1 cellular context compared by ENCODE assay signal in the genomic region with DNA sequence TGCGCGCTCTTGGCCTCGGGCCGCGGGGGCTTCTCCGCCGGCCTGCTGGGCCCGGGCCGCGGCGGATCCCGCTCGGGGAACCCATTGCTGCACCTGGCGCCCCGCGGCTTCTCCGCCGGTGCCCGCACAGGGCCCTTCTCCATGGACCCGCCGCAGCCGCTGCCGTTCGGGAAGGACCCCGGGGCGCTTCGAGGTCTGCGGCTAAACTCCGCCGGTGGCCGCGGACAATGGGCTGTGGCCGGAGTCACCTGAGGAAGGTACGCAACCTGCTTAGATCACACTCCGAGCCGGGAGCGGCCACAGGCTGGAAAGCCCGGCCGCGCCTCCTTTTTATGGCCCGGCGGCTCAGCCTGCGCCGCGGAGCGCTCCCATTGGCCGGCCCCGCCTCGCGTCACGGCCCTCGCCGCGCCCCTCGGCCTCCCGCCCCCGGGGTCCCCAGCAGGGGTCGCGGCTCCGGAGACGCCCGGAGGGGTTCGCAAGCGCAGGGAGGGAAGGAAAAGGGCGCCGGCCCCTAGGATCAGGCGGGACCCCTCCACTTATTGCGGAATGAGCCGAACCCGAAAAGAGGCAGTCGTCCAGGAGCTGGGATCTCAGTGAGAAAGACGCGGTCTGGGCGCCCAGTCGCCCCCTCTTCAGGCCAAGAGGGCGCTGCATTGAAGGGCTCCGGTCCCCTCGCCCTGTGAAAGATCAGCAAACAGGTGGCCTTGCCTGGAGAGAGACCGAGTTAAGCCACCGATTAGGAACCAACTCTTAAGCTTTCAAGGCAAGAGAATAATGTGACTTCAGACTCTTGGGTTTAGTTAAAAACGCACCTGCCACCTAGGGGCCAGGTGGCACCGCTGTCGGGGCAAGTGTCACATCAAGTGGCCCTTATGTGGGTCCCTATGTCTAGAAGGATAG.
A peak's percentile ranks its signal among the peaks of the same experiment; 100 is the strongest.
TF ChIP-seq lines count a peak whose summit lies in the region.

A gene with protein sequence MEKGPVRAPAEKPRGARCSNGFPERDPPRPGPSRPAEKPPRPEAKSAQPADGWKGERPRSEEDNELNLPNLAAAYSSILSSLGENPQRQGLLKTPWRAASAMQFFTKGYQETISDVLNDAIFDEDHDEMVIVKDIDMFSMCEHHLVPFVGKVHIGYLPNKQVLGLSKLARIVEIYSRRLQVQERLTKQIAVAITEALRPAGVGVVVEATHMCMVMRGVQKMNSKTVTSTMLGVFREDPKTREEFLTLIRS (minus strand): TSS at position 306 of the 900 bp plus-strand sequence. CDS start 163 bp downstream, at position 143.

TF ChIP-seq in HepG2, 621 proteins besides CTCF, POLR2A, EP300 and RAD21 (continued from another document and continues in another):
- TF ChIP-seq, protein P1, sequence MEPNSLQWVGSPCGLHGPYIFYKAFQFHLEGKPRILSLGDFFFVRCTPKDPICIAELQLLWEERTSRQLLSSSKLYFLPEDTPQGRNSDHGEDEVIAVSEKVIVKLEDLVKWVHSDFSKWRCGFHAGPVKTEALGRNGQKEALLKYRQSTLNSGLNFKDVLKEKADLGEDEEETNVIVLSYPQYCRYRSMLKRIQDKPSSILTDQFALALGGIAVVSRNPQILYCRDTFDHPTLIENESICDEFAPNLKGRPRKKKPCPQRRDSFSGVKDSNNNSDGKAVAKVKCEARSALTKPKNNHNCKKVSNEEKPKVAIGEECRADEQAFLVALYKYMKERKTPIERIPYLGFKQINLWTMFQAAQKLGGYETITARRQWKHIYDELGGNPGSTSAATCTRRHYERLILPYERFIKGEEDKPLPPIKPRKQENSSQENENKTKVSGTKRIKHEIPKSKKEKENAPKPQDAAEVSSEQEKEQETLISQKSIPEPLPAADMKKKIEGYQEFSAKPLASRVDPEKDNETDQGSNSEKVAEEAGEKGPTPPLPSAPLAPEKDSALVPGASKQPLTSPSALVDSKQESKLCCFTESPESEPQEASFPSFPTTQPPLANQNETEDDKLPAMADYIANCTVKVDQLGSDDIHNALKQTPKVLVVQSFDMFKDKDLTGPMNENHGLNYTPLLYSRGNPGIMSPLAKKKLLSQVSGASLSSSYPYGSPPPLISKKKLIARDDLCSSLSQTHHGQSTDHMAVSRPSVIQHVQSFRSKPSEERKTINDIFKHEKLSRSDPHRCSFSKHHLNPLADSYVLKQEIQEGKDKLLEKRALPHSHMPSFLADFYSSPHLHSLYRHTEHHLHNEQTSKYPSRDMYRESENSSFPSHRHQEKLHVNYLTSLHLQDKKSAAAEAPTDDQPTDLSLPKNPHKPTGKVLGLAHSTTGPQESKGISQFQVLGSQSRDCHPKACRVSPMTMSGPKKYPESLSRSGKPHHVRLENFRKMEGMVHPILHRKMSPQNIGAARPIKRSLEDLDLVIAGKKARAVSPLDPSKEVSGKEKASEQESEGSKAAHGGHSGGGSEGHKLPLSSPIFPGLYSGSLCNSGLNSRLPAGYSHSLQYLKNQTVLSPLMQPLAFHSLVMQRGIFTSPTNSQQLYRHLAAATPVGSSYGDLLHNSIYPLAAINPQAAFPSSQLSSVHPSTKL (CRISPR knock-in tag; IDR thresholded peaks at IDR 0.05), result no peak; the same call in 1 of the 2 replicates
- TF ChIP-seq MAFK (conservative IDR thresholded peaks at IDR 0.05 in 1 of 2, IDR thresholded peaks at IDR 0.05 in 1 of 2; ENCODE audit: low read length in 2 of 2), result no peak
- TF ChIP-seq, protein P2, sequence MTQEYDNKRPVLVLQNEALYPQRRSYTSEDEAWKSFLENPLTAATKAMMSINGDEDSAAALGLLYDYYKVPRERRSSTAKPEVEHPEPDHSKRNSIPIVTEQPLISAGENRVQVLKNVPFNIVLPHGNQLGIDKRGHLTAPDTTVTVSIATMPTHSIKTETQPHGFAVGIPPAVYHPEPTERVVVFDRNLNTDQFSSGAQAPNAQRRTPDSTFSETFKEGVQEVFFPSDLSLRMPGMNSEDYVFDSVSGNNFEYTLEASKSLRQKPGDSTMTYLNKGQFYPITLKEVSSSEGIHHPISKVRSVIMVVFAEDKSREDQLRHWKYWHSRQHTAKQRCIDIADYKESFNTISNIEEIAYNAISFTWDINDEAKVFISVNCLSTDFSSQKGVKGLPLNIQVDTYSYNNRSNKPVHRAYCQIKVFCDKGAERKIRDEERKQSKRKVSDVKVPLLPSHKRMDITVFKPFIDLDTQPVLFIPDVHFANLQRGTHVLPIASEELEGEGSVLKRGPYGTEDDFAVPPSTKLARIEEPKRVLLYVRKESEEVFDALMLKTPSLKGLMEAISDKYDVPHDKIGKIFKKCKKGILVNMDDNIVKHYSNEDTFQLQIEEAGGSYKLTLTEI (CRISPR knock-in tag; conservative IDR thresholded peaks at IDR 0.05), result no peak
- TF ChIP-seq PHF20 (CRISPR knock-in tag; IDR thresholded peaks at IDR 0.05), result peak; percentile 41; the same call in 1 of the 2 replicates
- peak; percentile 95 for TF ChIP-seq POLR2AphosphoS5 (IDR thresholded peaks at IDR 0.05; ENCODE audit: low read depth, low read length)
- TF ChIP-seq, protein P3, sequence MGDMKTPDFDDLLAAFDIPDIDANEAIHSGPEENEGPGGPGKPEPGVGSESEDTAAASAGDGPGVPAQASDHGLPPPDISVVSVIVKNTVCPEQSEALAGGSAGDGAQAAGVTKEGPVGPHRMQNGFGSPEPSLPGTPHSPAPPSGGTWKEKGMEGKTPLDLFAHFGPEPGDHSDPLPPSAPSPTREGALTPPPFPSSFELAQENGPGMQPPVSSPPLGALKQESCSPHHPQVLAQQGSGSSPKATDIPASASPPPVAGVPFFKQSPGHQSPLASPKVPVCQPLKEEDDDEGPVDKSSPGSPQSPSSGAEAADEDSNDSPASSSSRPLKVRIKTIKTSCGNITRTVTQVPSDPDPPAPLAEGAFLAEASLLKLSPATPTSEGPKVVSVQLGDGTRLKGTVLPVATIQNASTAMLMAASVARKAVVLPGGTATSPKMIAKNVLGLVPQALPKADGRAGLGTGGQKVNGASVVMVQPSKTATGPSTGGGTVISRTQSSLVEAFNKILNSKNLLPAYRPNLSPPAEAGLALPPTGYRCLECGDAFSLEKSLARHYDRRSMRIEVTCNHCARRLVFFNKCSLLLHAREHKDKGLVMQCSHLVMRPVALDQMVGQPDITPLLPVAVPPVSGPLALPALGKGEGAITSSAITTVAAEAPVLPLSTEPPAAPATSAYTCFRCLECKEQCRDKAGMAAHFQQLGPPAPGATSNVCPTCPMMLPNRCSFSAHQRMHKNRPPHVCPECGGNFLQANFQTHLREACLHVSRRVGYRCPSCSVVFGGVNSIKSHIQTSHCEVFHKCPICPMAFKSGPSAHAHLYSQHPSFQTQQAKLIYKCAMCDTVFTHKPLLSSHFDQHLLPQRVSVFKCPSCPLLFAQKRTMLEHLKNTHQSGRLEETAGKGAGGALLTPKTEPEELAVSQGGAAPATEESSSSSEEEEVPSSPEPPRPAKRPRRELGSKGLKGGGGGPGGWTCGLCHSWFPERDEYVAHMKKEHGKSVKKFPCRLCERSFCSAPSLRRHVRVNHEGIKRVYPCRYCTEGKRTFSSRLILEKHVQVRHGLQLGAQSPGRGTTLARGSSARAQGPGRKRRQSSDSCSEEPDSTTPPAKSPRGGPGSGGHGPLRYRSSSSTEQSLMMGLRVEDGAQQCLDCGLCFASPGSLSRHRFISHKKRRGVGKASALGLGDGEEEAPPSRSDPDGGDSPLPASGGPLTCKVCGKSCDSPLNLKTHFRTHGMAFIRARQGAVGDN (CRISPR knock-in tag; IDR thresholded peaks at IDR 0.05), result peak; percentile 88
- TF ChIP-seq, protein P4, sequence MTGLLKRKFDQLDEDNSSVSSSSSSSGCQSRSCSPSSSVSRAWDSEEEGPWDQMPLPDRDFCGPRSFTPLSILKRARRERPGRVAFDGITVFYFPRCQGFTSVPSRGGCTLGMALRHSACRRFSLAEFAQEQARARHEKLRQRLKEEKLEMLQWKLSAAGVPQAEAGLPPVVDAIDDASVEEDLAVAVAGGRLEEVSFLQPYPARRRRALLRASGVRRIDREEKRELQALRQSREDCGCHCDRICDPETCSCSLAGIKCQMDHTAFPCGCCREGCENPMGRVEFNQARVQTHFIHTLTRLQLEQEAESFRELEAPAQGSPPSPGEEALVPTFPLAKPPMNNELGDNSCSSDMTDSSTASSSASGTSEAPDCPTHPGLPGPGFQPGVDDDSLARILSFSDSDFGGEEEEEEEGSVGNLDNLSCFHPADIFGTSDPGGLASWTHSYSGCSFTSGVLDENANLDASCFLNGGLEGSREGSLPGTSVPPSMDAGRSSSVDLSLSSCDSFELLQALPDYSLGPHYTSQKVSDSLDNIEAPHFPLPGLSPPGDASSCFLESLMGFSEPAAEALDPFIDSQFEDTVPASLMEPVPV (CRISPR knock-in tag; IDR thresholded peaks at IDR 0.05), result 0 out of 2 replicates have a peak, but pooled peaks have one; percentile 23
- TF ChIP-seq, protein P5, sequence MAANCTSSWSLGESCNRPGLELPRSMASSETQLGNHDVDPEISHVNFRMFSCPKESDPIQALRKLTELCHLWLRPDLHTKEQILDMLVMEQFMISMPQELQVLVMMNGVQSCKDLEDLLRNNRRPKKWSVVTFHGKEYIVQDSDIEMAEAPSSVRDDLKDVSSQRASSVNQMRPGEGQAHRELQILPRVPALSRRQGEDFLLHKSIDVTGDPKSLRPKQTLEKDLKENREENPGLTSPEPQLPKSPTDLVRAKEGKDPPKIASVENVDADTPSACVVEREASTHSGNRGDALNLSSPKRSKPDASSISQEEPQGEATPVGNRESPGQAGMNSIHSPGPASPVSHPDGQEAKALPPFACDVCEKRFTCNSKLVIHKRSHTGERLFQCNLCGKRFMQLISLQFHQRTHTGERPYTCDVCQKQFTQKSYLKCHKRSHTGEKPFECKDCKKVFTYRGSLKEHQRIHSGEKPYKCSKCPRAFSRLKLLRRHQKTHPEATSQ (CRISPR knock-in tag; IDR thresholded peaks at IDR 0.05; ENCODE audit: borderline replicate concordance), result no peak
- peak; percentile 78 for TF ChIP-seq NFYB (CRISPR knock-in tag; IDR thresholded peaks at IDR 0.05)
- TF ChIP-seq ZNF224 (CRISPR knock-in tag; IDR thresholded peaks at IDR 0.05), result no peak
- no peak for TF ChIP-seq ZNF451 (CRISPR knock-in tag; IDR thresholded peaks at IDR 0.05)
- TF ChIP-seq U2AF1 (optimal IDR thresholded peaks at IDR 0.05; ENCODE audit: low read depth, low read length), result no peak
- TF ChIP-seq ZFYVE20 (CRISPR knock-in tag; IDR thresholded peaks at IDR 0.05; ENCODE audit: borderline replicate concordance, low read depth), result no peak
- TF ChIP-seq ZNF776 (CRISPR knock-in tag; IDR thresholded peaks at IDR 0.05), result 0 out of 2 replicates have a peak, but pooled peaks have one; percentile 24
- TF ChIP-seq PTBP1 (IDR thresholded peaks at IDR 0.05; ENCODE audit: low read depth, low read length, poor library complexity, severe bottlenecking), result no peak
- TF ChIP-seq FOXA3 (CRISPR knock-in tag; IDR thresholded peaks at IDR 0.05), result no peak
- peak; percentile 4 for TF ChIP-seq ZNF883 (CRISPR knock-in tag; IDR thresholded peaks at IDR 0.05; ENCODE audit: not compliant biosample characterization)
- peak; percentile 55 for TF ChIP-seq NR2F2 (IDR thresholded peaks at IDR 0.05; ENCODE audit: borderline replicate concordance, low read depth)
- TF ChIP-seq MBD4 (IDR thresholded peaks at IDR 0.05; ENCODE audit: borderline replicate concordance, low read length), result no peak
- TF ChIP-seq, protein P6, sequence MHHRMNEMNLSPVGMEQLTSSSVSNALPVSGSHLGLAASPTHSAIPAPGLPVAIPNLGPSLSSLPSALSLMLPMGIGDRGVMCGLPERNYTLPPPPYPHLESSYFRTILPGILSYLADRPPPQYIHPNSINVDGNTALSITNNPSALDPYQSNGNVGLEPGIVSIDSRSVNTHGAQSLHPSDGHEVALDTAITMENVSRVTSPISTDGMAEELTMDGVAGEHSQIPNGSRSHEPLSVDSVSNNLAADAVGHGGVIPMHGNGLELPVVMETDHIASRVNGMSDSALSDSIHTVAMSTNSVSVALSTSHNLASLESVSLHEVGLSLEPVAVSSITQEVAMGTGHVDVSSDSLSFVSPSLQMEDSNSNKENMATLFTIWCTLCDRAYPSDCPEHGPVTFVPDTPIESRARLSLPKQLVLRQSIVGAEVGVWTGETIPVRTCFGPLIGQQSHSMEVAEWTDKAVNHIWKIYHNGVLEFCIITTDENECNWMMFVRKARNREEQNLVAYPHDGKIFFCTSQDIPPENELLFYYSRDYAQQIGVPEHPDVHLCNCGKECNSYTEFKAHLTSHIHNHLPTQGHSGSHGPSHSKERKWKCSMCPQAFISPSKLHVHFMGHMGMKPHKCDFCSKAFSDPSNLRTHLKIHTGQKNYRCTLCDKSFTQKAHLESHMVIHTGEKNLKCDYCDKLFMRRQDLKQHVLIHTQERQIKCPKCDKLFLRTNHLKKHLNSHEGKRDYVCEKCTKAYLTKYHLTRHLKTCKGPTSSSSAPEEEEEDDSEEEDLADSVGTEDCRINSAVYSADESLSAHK (CRISPR knock-in tag; IDR thresholded peaks at IDR 0.05; ENCODE audit: borderline replicate concordance), result 0 out of 2 replicates have a peak, but pooled peaks have one; percentile 9
- TF ChIP-seq, protein P7, sequence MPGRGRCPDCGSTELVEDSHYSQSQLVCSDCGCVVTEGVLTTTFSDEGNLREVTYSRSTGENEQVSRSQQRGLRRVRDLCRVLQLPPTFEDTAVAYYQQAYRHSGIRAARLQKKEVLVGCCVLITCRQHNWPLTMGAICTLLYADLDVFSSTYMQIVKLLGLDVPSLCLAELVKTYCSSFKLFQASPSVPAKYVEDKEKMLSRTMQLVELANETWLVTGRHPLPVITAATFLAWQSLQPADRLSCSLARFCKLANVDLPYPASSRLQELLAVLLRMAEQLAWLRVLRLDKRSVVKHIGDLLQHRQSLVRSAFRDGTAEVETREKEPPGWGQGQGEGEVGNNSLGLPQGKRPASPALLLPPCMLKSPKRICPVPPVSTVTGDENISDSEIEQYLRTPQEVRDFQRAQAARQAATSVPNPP (CRISPR knock-in tag; IDR thresholded peaks at IDR 0.05), result no peak; the same call in 1 of the 2 replicates
- peak; percentile 79 for TF ChIP-seq DNMT1 (CRISPR knock-in tag; IDR thresholded peaks at IDR 0.05)
